In the genomic region with DNA sequence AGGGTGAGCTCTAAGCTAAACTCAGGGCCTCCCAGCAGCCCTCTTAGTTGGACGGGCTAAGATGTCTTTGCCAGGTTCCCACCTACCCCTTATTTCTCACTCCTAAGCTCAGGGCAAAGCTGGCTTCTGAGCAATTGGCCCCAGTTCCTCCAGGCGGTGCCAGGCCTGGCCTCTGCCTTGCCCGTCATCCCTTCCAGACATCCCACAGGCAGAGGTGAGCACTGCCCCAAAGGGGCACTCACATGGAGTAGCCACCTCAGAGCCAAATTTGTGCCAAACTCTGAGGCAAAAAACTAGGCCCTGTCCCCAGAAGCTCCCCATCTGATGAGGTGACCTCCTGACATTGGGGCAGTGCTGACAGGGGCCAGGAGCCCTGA, we compare ENCODE assay signal across 38 cellular contexts. TPM values are rescaled to one million over a fixed set of nuclear protein-coding genes. Genes with fewer than 3 reads are reported as not detected.
"Had no signal": no experiment of that assay in that cellular context is flagged by ENCODE, and none has a peak within 500 bp of the region (broad histone marks: within the 10 kb centered on the region; RNA-seq: fewer than 3 reads in every experiment).

No MANE protein-coding gene starts in this region.

- H3K27ac Mint-ChIP-seq: activated naive CD4-positive, alpha-beta T cell treated with anti-CD3 and anti-CD28 coated beads for 36 hours; activated naive CD8-positive, alpha-beta T cell treated with anti-CD3 and anti-CD28 coated beads for 36 hours; activated T-helper 1 cell treated with anti-CD3 and anti-CD28 coated beads, Interleukin-12 subunit alpha, Interleukin-12 subunit beta, Interleukin-2, Interleukin-4 antibody, amounts not matched to agents 30 ng/mL and 10 ng/mL and 1 ng/mL, durations not matched to agents 14 hours and 24 hours and 36 hours; natural killer cell treated with Interleukin-12 subunit alpha and Interleukin-12 subunit beta and Interleukin-15 and Interleukin-18, amount 100 ng/mL, for 72 hours; stimulated activated naive B cell treated with anti-CD40 and anti-IgM and Interleukin-4, amounts not matched to agents 10 μg/mL and 1 μg/mL and 100 μg/mL, for 72 hours had no signal

- H3K4me3 Mint-ChIP-seq: activated naive CD4-positive, alpha-beta T cell treated with anti-CD3 and anti-CD28 coated beads for 36 hours; activated naive CD8-positive, alpha-beta T cell treated with anti-CD3 and anti-CD28 coated beads for 36 hours; activated T-helper 1 cell treated with anti-CD3 and anti-CD28 coated beads, Interleukin-12 subunit alpha, Interleukin-12 subunit beta, Interleukin-2, Interleukin-4 antibody, amounts not matched to agents 30 ng/mL and 10 ng/mL and 1 ng/mL, durations not matched to agents 14 hours and 24 hours and 36 hours; natural killer cell treated with Interleukin-12 subunit alpha and Interleukin-12 subunit beta and Interleukin-15 and Interleukin-18, amount 100 ng/mL, for 72 hours; stimulated activated naive B cell treated with anti-CD40 and anti-IgM and Interleukin-4, amounts not matched to agents 10 μg/mL and 1 μg/mL and 100 μg/mL, for 72 hours had no signal

- H3K9me3 ChIP-seq: adrenal gland, body of pancreas, left lung, mucosa of descending colon, neutrophil, ovary, prostate gland, stomach, thyroid gland, upper lobe of left lung, vagina had no signal

- H3K4me1 Mint-ChIP-seq: activated naive CD8-positive, alpha-beta T cell treated with anti-CD3 and anti-CD28 coated beads for 36 hours had no signal

- H3K4me3 ChIP-seq: adrenal gland, body of pancreas, cardiac muscle cell, coronary artery, dorsolateral prefrontal cortex, left lung, mucosa of descending colon, ovary, prostate gland, smooth muscle cell, stomach, thyroid gland, upper lobe of left lung, vagina had no signal

- H3K4me1 ChIP-seq: adrenal gland, body of pancreas, prostate gland, vagina had no signal

- DNase-seq: activated CD4-positive, alpha-beta T cell treated with anti-CD3 and anti-CD28 coated beads for 4 hours; activated CD4-positive, alpha-beta T cell treated with anti-CD3 and anti-CD28 coated beads, Interleukin-2, amount 50 U/mL, for 48 hours; activated CD8-positive, alpha-beta memory T cell treated with anti-CD3 and anti-CD28 coated beads, Interleukin-2, amount 50 U/mL, for 4 hours; activated effector memory CD4-positive, alpha-beta T cell treated with anti-CD3 and anti-CD28 coated beads, Interleukin-2, amount 50 U/mL, for 16 hours; activated naive CD4-positive, alpha-beta T cell treated with anti-CD3 and anti-CD28 coated beads for 36 hours; activated naive CD8-positive, alpha-beta T cell treated with anti-CD3 and anti-CD28 coated beads for 36 hours; activated T-cell treated with anti-CD3 and anti-CD28 coated beads, Interleukin-2, amount 50 U/mL, for 1 hour; adrenal gland; aorta; body of pancreas; dorsolateral prefrontal cortex; effector memory CD4-positive, alpha-beta T cell; foreskin fibroblast; head of caudate nucleus; left lung; mucosa of descending colon; ovary; retina; stimulated activated CD4-positive, alpha-beta T cell treated with anti-CD3 and anti-CD28 coated beads, Interleukin-1b, Interleukin-23, amount 100 ng/mL, for 48 hours; stimulated activated CD4-positive, alpha-beta T cell treated with anti-CD3 and anti-CD28 coated beads, Interleukin-4, amount 100 ng/mL, for 4 hours; stimulated activated CD8-positive, alpha-beta memory T cell treated with anti-CD3 and anti-CD28 coated beads, Interleukin-4, amount 100 ng/mL, for 48 hours; stimulated activated naive B cell treated with anti-CD40 and anti-IgM and Interleukin-4, amounts not matched to agents 10 μg/mL and 1 μg/mL and 100 μg/mL, for 72 hours; stomach had no signal

- H3K36me3 Mint-ChIP-seq: activated naive CD8-positive, alpha-beta T cell treated with anti-CD3 and anti-CD28 coated beads for 36 hours; natural killer cell treated with Interleukin-12 subunit alpha and Interleukin-12 subunit beta and Interleukin-15 and Interleukin-18, amount 100 ng/mL, for 72 hours; stimulated activated naive B cell treated with anti-CD40 and anti-IgM and Interleukin-4, amounts not matched to agents 10 μg/mL and 1 μg/mL and 100 μg/mL, for 72 hours had no signal

- ATAC-seq: left lung; mucosa of descending colon; stimulated activated naive B cell treated with anti-CD40 and anti-IgM and Interleukin-4, amounts not matched to agents 10 μg/mL and 1 μg/mL and 100 μg/mL, for 72 hours had no signal

- H3K36me3 ChIP-seq: adrenal gland, cardiac muscle cell, left lung, neutrophil, ovary, prostate gland, thyroid gland, upper lobe of left lung, vagina had no signal

- FAIRE-seq: endothelial cell of umbilical vein had no signal

- H3K27ac ChIP-seq: adrenal gland, body of pancreas, cardiac muscle cell, coronary artery, dorsolateral prefrontal cortex, left lung, neutrophil, ovary, prostate gland, stomach, thyroid gland, upper lobe of left lung, vagina, VCaP had no signal

- H3K9me3 Mint-ChIP-seq: activated naive CD4-positive, alpha-beta T cell treated with anti-CD3 and anti-CD28 coated beads for 36 hours; activated naive CD8-positive, alpha-beta T cell treated with anti-CD3 and anti-CD28 coated beads for 36 hours; activated T-helper 1 cell treated with anti-CD3 and anti-CD28 coated beads, Interleukin-12 subunit alpha, Interleukin-12 subunit beta, Interleukin-2, Interleukin-4 antibody, amounts not matched to agents 30 ng/mL and 10 ng/mL and 1 ng/mL, durations not matched to agents 14 hours and 24 hours and 36 hours; natural killer cell treated with Interleukin-12 subunit alpha and Interleukin-12 subunit beta and Interleukin-15 and Interleukin-18, amount 100 ng/mL, for 72 hours; stimulated activated naive B cell treated with anti-CD40 and anti-IgM and Interleukin-4, amounts not matched to agents 10 μg/mL and 1 μg/mL and 100 μg/mL, for 72 hours had no signal

- H3K27me3 ChIP-seq: adrenal gland, body of pancreas, cardiac muscle cell, dorsolateral prefrontal cortex, ovary, stomach, thyroid gland, upper lobe of left lung, vagina had no signal

- H3K4me2 ChIP-seq: smooth muscle cell had no signal

RNA-seq across cellular contexts. Expression of gene RHOD, which starts 9.7 kb away (rescaled TPM):
- total RNA-seq: natural killer cell treated with Interleukin-12 subunit alpha and Interleukin-12 subunit beta and Interleukin-15 and Interleukin-18, amount 100 ng/mL, for 72 hours had no signal

RNA-seq across cellular contexts. Expression of gene SYT12, which starts 43.4 kb away (rescaled TPM):
- total RNA-seq: activated CD8-positive, alpha-beta memory T cell treated with anti-CD3 and anti-CD28 coated beads for 36 hours; activated naive CD4-positive, alpha-beta T cell treated with anti-CD3 and anti-CD28 coated beads for 36 hours; activated naive CD8-positive, alpha-beta T cell treated with anti-CD3 and anti-CD28 coated beads for 36 hours; activated T-helper 1 cell treated with anti-CD3 and anti-CD28 coated beads, Interleukin-12 subunit alpha, Interleukin-12 subunit beta, Interleukin-2, Interleukin-4 antibody, amounts not matched to agents 30 ng/mL and 10 ng/mL and 1 ng/mL, durations not matched to agents 14 hours and 24 hours and 36 hours; endothelial cell of umbilical vein; myocyte; stomach; T-helper 1 cell treated with Interleukin-12 subunit alpha and Interleukin-12 subunit beta and Interleukin-4 antibody, amounts not matched to agents 30 ng/mL and 1 ng/mL, for 36 hours had no signal
- polyA plus RNA-seq: cardiac muscle cell, endothelial cell of umbilical vein had no signal
